Comparison of ENCODE assay signal across 15 cellular contexts in the genomic region with DNA sequence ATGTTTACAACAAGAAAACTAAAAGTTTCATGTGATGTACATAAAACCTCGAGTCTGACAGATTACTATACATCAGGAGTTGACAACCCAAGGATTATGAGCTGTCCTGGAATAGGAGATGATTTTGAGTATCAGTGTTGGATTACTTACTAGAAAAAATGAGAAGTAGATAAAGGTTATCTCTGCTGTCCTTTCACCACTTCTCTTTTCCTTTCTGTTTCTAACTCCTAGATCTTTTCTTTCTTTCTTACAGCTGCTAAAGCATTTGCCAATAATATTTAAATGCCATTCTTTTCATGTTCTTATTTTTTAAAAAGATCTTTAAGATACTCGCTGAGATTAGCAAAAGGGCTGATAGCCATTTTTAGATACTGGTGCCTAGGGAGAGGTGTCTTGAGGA.
"Had no signal": no experiment of that assay in that cellular context is flagged by ENCODE, and none has a peak within 500 bp of the region (broad histone marks: within the 10 kb centered on the region; RNA-seq: fewer than 3 reads in every experiment).

No MANE protein-coding gene starts in this region.

- H3K9me3 ChIP-seq: adrenal gland, lower lobe of right lung, prostate gland, right lobe of liver, stomach, testis had no signal

- ATAC-seq: activated CD4-positive, CD25-positive, alpha-beta regulatory T cell treated with anti-CD3 and anti-CD28 coated beads, Interleukin-2, amount 50 U/mL, for 24 hours; esophagus mucosa; left cardiac atrium; lower lobe of right lung; right lobe of liver had no signal

- H3K4me3 Mint-ChIP-seq: activated naive CD4-positive, alpha-beta T cell treated with anti-CD3 and anti-CD28 coated beads, Interleukin-2, amount 50 U/mL, for 24 hours; mesothelial cell of epicardium; T-helper 2 cell treated with Interferon-gamma antibody and Interleukin-4, amounts not matched to agents 5 μg/mL and 100 μg/mL, for 36 hours had no signal

- H3K9me3 Mint-ChIP-seq: activated naive CD4-positive, alpha-beta T cell treated with anti-CD3 and anti-CD28 coated beads, Interleukin-2, amount 50 U/mL, for 24 hours; mesothelial cell of epicardium; T-helper 2 cell treated with Interferon-gamma antibody and Interleukin-4, amounts not matched to agents 5 μg/mL and 100 μg/mL, for 36 hours had no signal

- H3K27me3 Mint-ChIP-seq: activated naive CD4-positive, alpha-beta T cell treated with anti-CD3 and anti-CD28 coated beads, Interleukin-2, amount 50 U/mL, for 24 hours had no signal

- H3K27ac ChIP-seq: adrenal gland, lower lobe of right lung, prostate gland, right lobe of liver, stomach, testis had no signal

- DNase-seq: activated CD4-positive, alpha-beta T cell treated with anti-CD3 and anti-CD28 coated beads, Interleukin-2, amount 50 U/mL, for 4 hours; activated effector memory CD4-positive, alpha-beta T cell treated with Interleukin-2 at 50 U/mL for 16 hours; adrenal gland; left cardiac atrium; lower lobe of right lung; right lobe of liver; stomach; testis had no signal

- H3K4me1 ChIP-seq: prostate gland, testis had no signal

- H3K4me3 ChIP-seq: adrenal gland, lower lobe of right lung, prostate gland, right lobe of liver, smooth muscle cell, stomach, testis had no signal

- H3K36me3 ChIP-seq: prostate gland, right lobe of liver had no signal

- H3K27ac Mint-ChIP-seq: activated naive CD4-positive, alpha-beta T cell treated with anti-CD3 and anti-CD28 coated beads, Interleukin-2, amount 50 U/mL, for 24 hours; mesothelial cell of epicardium; T-helper 2 cell treated with Interferon-gamma antibody and Interleukin-4, amounts not matched to agents 5 μg/mL and 100 μg/mL, for 36 hours had no signal
